Comparison of ENCODE assay signal across 15 cellular contexts in the genomic region with DNA sequence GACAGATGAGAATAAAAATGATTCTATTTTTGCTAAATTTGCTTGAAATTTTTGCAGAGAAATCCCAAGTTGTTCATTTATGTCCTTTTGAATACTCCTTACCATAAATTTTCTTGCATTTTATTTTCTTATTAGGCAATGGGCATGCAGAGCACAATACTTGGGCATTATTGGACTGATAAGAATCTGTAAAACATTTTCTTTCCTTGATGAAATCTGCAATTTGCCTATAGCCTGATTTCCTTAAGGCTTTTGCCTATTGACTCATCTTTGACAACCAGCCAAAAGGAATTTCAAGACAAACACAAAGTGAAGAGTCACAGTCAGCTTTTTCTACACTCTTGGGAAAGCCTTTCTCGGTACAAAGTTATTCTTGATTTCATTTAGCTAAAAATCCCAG. TPM values are rescaled to one million over a fixed set of nuclear protein-coding genes. Genes with fewer than 3 reads are reported as not detected.
A peak's percentile ranks its signal among the peaks of the same experiment; 100 is the strongest.
DNase-seq lines count a peak whose midpoint lies in the region; ATAC-seq and TF ChIP-seq lines count a peak whose summit lies in the region.
"Had no signal": no experiment of that assay in that cellular context is flagged by ENCODE, and none has a peak within 500 bp of the region (broad histone marks: within the 10 kb centered on the region; RNA-seq: fewer than 3 reads in every experiment).

No MANE protein-coding gene starts in this region.

- ATAC-seq in HG02588 (IDR thresholded peaks at IDR 0.05; ENCODE audit: unreplicated experiment) = no peak
- no peak for ATAC-seq in HG03460 (IDR thresholded peaks at IDR 0.05; ENCODE audit: unreplicated experiment)
- no peak for ATAC-seq in HG02759 (IDR thresholded peaks at IDR 0.05; ENCODE audit: unreplicated experiment)
- ATAC-seq: left colon had no signal

- no peak for TF ChIP-seq CTCF in AG10803 (conservative IDR thresholded peaks at IDR 0.05; ENCODE audit: low read length)
- TF ChIP-seq CTCF in cardiac fibroblast (IDR thresholded peaks at IDR 0.05; ENCODE audit: low read depth, low read length) = no peak

- H3K4me3 ChIP-seq in AG10803 (ENCODE audit: low read length) (no peak overlapping the region), cardiac fibroblast (replicated peaks in 1 of 2; ENCODE audit: low read depth in 2 of 2, low read length in 2 of 2) (no peak overlapping the region)

- DNase-seq in AG10803 (ENCODE audit: low read depth) (peak; percentile 92), LoVo (ENCODE audit: low spot score) (peak; percentile 81), cardiac fibroblast (ENCODE audit: low read depth in 2 of 2) (peak; percentile 81 to 92), myocyte (ENCODE audit: low read depth) (peak; percentile 71), ureter (ENCODE audit: low spot score) (no peak)
- DNase-seq: activated CD4-positive, alpha-beta T cell treated with anti-CD3 and anti-CD28 coated beads, Interleukin-2, amount 10 ng/mL, durations not matched to agents 7 days and 5 days; activated naive CD4-positive, alpha-beta T cell treated with anti-CD3 and anti-CD28 coated beads for 36 hours; left colon; NCI-H526 treated with DMSO at 0.1 percent for 48 hours; nucleus accumbens; stimulated activated CD4-positive, alpha-beta T cell treated with anti-CD3 and anti-CD28 coated beads, Interleukin-4, amount 100 ng/mL, for 4 hours; substantia nigra had no signal

RNA-seq across cellular contexts. Expression of a gene that starts 30.5 kb away (rescaled TPM):
- not detected in 2 replicates for total RNA-seq in myocyte
- not detected for polyA plus RNA-seq in myocyte (2012)
- not detected for total RNA-seq in ureter
- total RNA-seq: activated CD4-positive, alpha-beta T cell treated with anti-CD3 and anti-CD28 coated beads, Interleukin-2, amount 10 ng/mL, durations not matched to agents 7 days and 5 days; activated naive CD4-positive, alpha-beta T cell treated with anti-CD3 and anti-CD28 coated beads for 36 hours; left colon had no signal
